15 cellular contexts compared by ENCODE assay signal in genomic region chrX:110000854-110001701, GRCh38. TPM values are rescaled to one million over a fixed set of nuclear protein-coding genes. Genes with fewer than 3 reads are reported as not detected.
DNase-seq lines count a peak whose midpoint lies in the region; ATAC-seq and TF ChIP-seq lines count a peak whose summit lies in the region.
"Had no signal": no experiment of that assay in that cellular context is flagged by ENCODE, and none has a peak within 500 bp of the region (broad histone marks: within the 10 kb centered on the region; RNA-seq: fewer than 3 reads in every experiment).

No MANE protein-coding gene starts in this region.

- H3K36me3 ChIP-seq in Caco-2 (ENCODE audit: control insufficient read depth, insufficient read depth, low read length): no peaks in the 10 kb centered on the region
- peaks cover 22% of the 10 kb centered on the region for H3K36me3 ChIP-seq in KOPT-K1 (ENCODE audit: insufficient read depth, low read length)
- peaks cover 0 to 5% of the 10 kb centered on the region in 2 donors for H3K36me3 ChIP-seq in neuronal stem cell (replicated peaks in 1 of 2; ENCODE audit: control insufficient read depth in 2 of 2, insufficient read depth in 2 of 2, low read length in 2 of 2)
- no peaks in the 10 kb centered on the region for H3K36me3 ChIP-seq in PC-3 (ENCODE audit: low read depth, low read length)
- H3K36me3 ChIP-seq: BLaER1, SJCRH30 had no signal

- no peak overlapping the region for H3K4me2 ChIP-seq in neuronal stem cell (ENCODE audit: insufficient read depth, low read length, poor library complexity, severe bottlenecking)
- no peak overlapping the region for H3K4me2 ChIP-seq in PC-3 (ENCODE audit: low read length)

- H2BK12ac ChIP-seq in neuronal stem cell (ENCODE audit: low read length): no peak overlapping the region

- H3K23ac ChIP-seq in neuronal stem cell (ENCODE audit: low read depth, low read length, poor library complexity): no peak overlapping the region

- H3K27ac ChIP-seq in KOPT-K1 (ENCODE audit: low read depth, low read length, poor library complexity, severe bottlenecking) (peak overlapping the region; percentile 73), neuronal stem cell (replicated peaks; ENCODE audit: low read length) (no peak overlapping the region), PC-3 (ENCODE audit: low read length) (no peak overlapping the region)

- no peak overlapping the region for H4K8ac ChIP-seq in neuronal stem cell (ENCODE audit: low read depth, low read length)

- no peaks in the 10 kb centered on the region for H3F3A ChIP-seq in PC-3 (ENCODE audit: low read length, unreplicated experiment)

- H3K36me3 Mint-ChIP-seq in Caco-2 (ENCODE audit: insufficient read depth, unreplicated experiment): no peaks in the 10 kb centered on the region
- peaks cover 5% of the 10 kb centered on the region for H3K36me3 Mint-ChIP-seq in central memory CD8-positive, alpha-beta T cell (ENCODE audit: insufficient read depth)

- no peak overlapping the region for H2BK15ac ChIP-seq in neuronal stem cell (ENCODE audit: low read length)

- H3K14ac ChIP-seq in neuronal stem cell (ENCODE audit: low read length): no peak overlapping the region

- DNase-seq in Caco-2: no peak
- DNase-seq in central memory CD8-positive, alpha-beta T cell (ENCODE audit: low spot score in 2 of 2): no peak
- no peak for DNase-seq in neuronal stem cell (ENCODE audit: low spot score)
- no peak for DNase-seq in RPMI8226
- DNase-seq in PC-3: no peak
- DNase-seq: activated CD8-positive, alpha-beta memory T cell treated with anti-CD3 and anti-CD28 coated beads, Interleukin-2, amount 10 ng/mL, durations not matched to agents 7 days and 5 days; activated naive CD8-positive, alpha-beta T cell treated with anti-CD3 and anti-CD28 coated beads for 36 hours; central memory CD4-positive, alpha-beta T cell; EL; foreskin melanocyte; testis had no signal

- BruUV-seq in Caco-2 (replicated peaks; lab: Mats Ljungman, UMichigan): no TSS peak
- no TSS peak for BruUV-seq in PC-3 (replicated peaks; lab: Mats Ljungman, UMichigan)

- H2AK5ac ChIP-seq in neuronal stem cell (ENCODE audit: low read depth, low read length): no peak overlapping the region

- H4K20me1 ChIP-seq in PC-3 (ENCODE audit: low read length): no peaks in the 10 kb centered on the region

- H3K4ac ChIP-seq in neuronal stem cell (ENCODE audit: low read length): no peak overlapping the region

- H2BK120ac ChIP-seq in neuronal stem cell (ENCODE audit: low read depth, low read length): no peak overlapping the region

- H3K9ac ChIP-seq in neuronal stem cell (ENCODE audit: low read depth, low read length, poor library complexity): no peak overlapping the region
- H3K9ac ChIP-seq in PC-3 (ENCODE audit: low read length): no peak overlapping the region
- H3K9ac ChIP-seq: BLaER1 had no signal

- H3K4me1 Mint-ChIP-seq in Caco-2 (ENCODE audit: low read depth, unreplicated experiment): peaks cover 7% of the 10 kb centered on the region
- H3K4me1 Mint-ChIP-seq in central memory CD8-positive, alpha-beta T cell: peaks cover 33% of the 10 kb centered on the region

- H3K18ac ChIP-seq in neuronal stem cell (ENCODE audit: low read length): no peak overlapping the region

- H4K91ac ChIP-seq in neuronal stem cell (ENCODE audit: low read depth, low read length, poor library complexity): no peak overlapping the region

- no peak for ATAC-seq in central memory CD8-positive, alpha-beta T cell (replicated peaks; ENCODE audit: extremely low read depth, poor library complexity, severe bottlenecking)
- no peak for ATAC-seq in PC-3
- no peak for ATAC-seq in GM18517 (IDR thresholded peaks at IDR 0.05; ENCODE audit: unreplicated experiment)

- intact Hi-C loops in Caco-2 (cut with micrococcal nuclease; ENCODE audit: unreplicated experiment): loop anchor here (5.0 kb wide), 1 partner anchor 89 kb away; no protein-coding TSS in a partner anchor
- intact Hi-C loops in PC-3 (cut with micrococcal nuclease): loop anchor here (5.0 to 10.0 kb wide), 2 partner anchors 89 to 414 kb away; no protein-coding TSS in a partner anchor

- H3K79me2 ChIP-seq in PC-3 (ENCODE audit: low read length): peaks cover 20% of the 10 kb centered on the region

- POLR2A ChIA-PET in Caco-2 (lab: Charles Lee) (no interaction called here), PC-3 (lab: Charles Lee; ENCODE audit: unreplicated experiment) (no interaction called here)

- TF ChIP-seq CTCF in Caco-2 (IDR thresholded peaks at IDR 0.05; ENCODE audit: insufficient read depth in 1 of 2, low read depth in 1 of 2, low read length in 1 of 2, severe bottlenecking in 1 of 2, unreplicated experiment in 1 of 2): no peak
- no peak for TF ChIP-seq CTCF in PC-3 (conservative IDR thresholded peaks at IDR 0.05; ENCODE audit: low read depth, low read length)

- H3K4me3 Mint-ChIP-seq in Caco-2 (ENCODE audit: unreplicated experiment): peak overlapping the region; percentile 97
- H3K4me3 Mint-ChIP-seq in central memory CD8-positive, alpha-beta T cell: peak overlapping the region; percentile 95

- no peaks in the 10 kb centered on the region for H3K9me3 Mint-ChIP-seq in Caco-2 (ENCODE audit: unreplicated experiment)
- H3K9me3 Mint-ChIP-seq in central memory CD8-positive, alpha-beta T cell: no peaks in the 10 kb centered on the region
- H3K9me3 Mint-ChIP-seq: activated naive CD8-positive, alpha-beta T cell treated with anti-CD3 and anti-CD28 coated beads for 36 hours had no signal

- no peaks in the 10 kb centered on the region for H3K27me3 Mint-ChIP-seq in Caco-2 (ENCODE audit: insufficient read depth, unreplicated experiment)
- H3K27me3 Mint-ChIP-seq in central memory CD8-positive, alpha-beta T cell: no peaks in the 10 kb centered on the region
- H3K27me3 Mint-ChIP-seq: activated CD8-positive, alpha-beta memory T cell treated with anti-CD3 and anti-CD28 coated beads, Interleukin-2, amount 10 ng/mL, durations not matched to agents 7 days and 5 days; activated naive CD8-positive, alpha-beta T cell treated with anti-CD3 and anti-CD28 coated beads for 36 hours had no signal

- no peaks in the 10 kb centered on the region for H3K9me3 ChIP-seq in Caco-2
- no peaks in the 10 kb centered on the region for H3K9me3 ChIP-seq in KOPT-K1 (ENCODE audit: insufficient read depth, low read length, poor library complexity, severe bottlenecking)
- no peaks in the 10 kb centered on the region for H3K9me3 ChIP-seq in neuronal stem cell (replicated peaks in 1 of 2; ENCODE audit: control insufficient read depth in 2 of 2, insufficient read depth in 1 of 2, low read depth in 1 of 2, low read length in 2 of 2)
- no peaks in the 10 kb centered on the region for H3K9me3 ChIP-seq in PC-3 (ENCODE audit: low read length)
- H3K9me3 ChIP-seq: BLaER1, SJCRH30, testis had no signal

- no peak overlapping the region for H2BK5ac ChIP-seq in neuronal stem cell (ENCODE audit: low read length)

- no CpG with 5 or more reads among the region's 16 CpGs for WGBS in neuronal stem cell (ENCODE audit: extremely low coverage in 2 of 2, insufficient read length in 2 of 2, insufficient replicate concordance in 1 of 2), 2 donors

- peaks cover 4% of the 10 kb centered on the region for H3K79me1 ChIP-seq in neuronal stem cell (ENCODE audit: low read depth, low read length)

- no peaks in the 10 kb centered on the region for H3K4me1 ChIP-seq in Caco-2
- peaks cover 5 to 12% of the 10 kb centered on the region in 2 donors for H3K4me1 ChIP-seq in neuronal stem cell (ENCODE audit: control insufficient read depth in 2 of 2, insufficient read depth in 1 of 2, low read depth in 1 of 2, low read length in 2 of 2)
- peaks cover 25% of the 10 kb centered on the region for H3K4me1 ChIP-seq in PC-3 (ENCODE audit: insufficient read depth, low read length)
- H3K4me1 ChIP-seq: SJCRH30, testis had no signal

- H3K4me3 ChIP-seq in Caco-2 (ENCODE audit: low read depth, low read length): no peak overlapping the region
- no peak overlapping the region for H3K4me3 ChIP-seq in neuronal stem cell (ENCODE audit: low read length in 2 of 2)
- H3K4me3 ChIP-seq in PC-3 (ENCODE audit: low read length): no peak overlapping the region

- peak overlapping the region; percentile 90 for H2AFZ ChIP-seq in neuronal stem cell (ENCODE audit: low read length)
- H2AFZ ChIP-seq in PC-3 (ENCODE audit: low read length): no peak overlapping the region

- CTCF ChIA-PET in Caco-2 (lab: Charles Lee) (no interaction called here), PC-3 (lab: Charles Lee) (no interaction called here)

- no peaks in the 10 kb centered on the region for H3K9me2 ChIP-seq in PC-3 (replicated peaks; ENCODE audit: low read length)

- no peak overlapping the region for H3K27ac Mint-ChIP-seq in Caco-2 (ENCODE audit: unreplicated experiment)
- peak overlapping the region; percentile 94 for H3K27ac Mint-ChIP-seq in central memory CD8-positive, alpha-beta T cell (ENCODE audit: low read depth)

- H3K27me3 ChIP-seq in Caco-2 (replicated peaks; ENCODE audit: control insufficient read depth, insufficient read depth, low read length) (no peaks in the 10 kb centered on the region), neuronal stem cell (ENCODE audit: control insufficient read depth in 3 of 3, insufficient read depth in 3 of 3, low read depth in 1 of 3, low read length in 3 of 3) (peaks cover 0 to 3% (median 0%) of the 10 kb centered on the region in 3 experiments), PC-3 (ENCODE audit: low read length) (no peaks in the 10 kb centered on the region)
- H3K27me3 ChIP-seq: SJCRH30, testis had no signal

RNA-seq across cellular contexts. Expression of gene TMEM164, which starts 1.8 kb away (rescaled TPM):
- total RNA-seq in Caco-2 (2022): 25.6 and 26.2 TPM in 2 replicates
- polyA plus RNA-seq in neuronal stem cell (2013, experiment 1 of 2): 11.3 TPM
- 11.5 TPM for polyA plus RNA-seq in neuronal stem cell (2013, experiment 2 of 2)
- 23.7 and 26.6 TPM in 2 replicates for total RNA-seq in PC-3 (2014; rRNA removed)
